ENCODE assay signal across 1 cellular context in genomic region chr20:21303061-21303871, GRCh38.
TF ChIP-seq lines count a peak whose summit lies in the region.

XRN2 (plus strand) TSS chr20:21303331; CDS start chr20:21303399, 68 bp downstream.

TF ChIP-seq in HepG2, 621 proteins besides CTCF, POLR2A, EP300 and RAD21 (continued from another document and continues in another):
- peak; percentile 94 for TF ChIP-seq HOMEZ (CRISPR knock-in tag; IDR thresholded peaks at IDR 0.05; ENCODE audit: low read depth)
- TF ChIP-seq CSRNP1 (CRISPR knock-in tag; IDR thresholded peaks at IDR 0.05): peak; percentile 71
- TF ChIP-seq MLLT10 (CRISPR knock-in tag; IDR thresholded peaks at IDR 0.05): 0 out of 2 replicates have a peak, but pooled peaks have one; percentile 50
- TF ChIP-seq SRSF1 (optimal IDR thresholded peaks at IDR 0.05; ENCODE audit: low read depth, low read length): peak; percentile 99
- peak; percentile 98 for TF ChIP-seq ZSCAN20 (CRISPR knock-in tag; IDR thresholded peaks at IDR 0.05; ENCODE audit: borderline replicate concordance)
- no peak for TF ChIP-seq ZNF781 (CRISPR knock-in tag; IDR thresholded peaks at IDR 0.05; ENCODE audit: borderline replicate concordance, not compliant biosample characterization)
- peak; percentile 78 for TF ChIP-seq ZBTB14 (CRISPR knock-in tag; IDR thresholded peaks at IDR 0.05)
- TF ChIP-seq ZNF441 (CRISPR knock-in tag; IDR thresholded peaks at IDR 0.05; ENCODE audit: borderline replicate concordance): peak; percentile 85
- TF ChIP-seq ZNF572 (CRISPR knock-in tag; IDR thresholded peaks at IDR 0.05): no peak; the same call in 1 of the 2 replicates
- peak; percentile 78; the same call in 1 of the 2 replicates for TF ChIP-seq KDM1A (CRISPR knock-in tag; IDR thresholded peaks at IDR 0.05)
- TF ChIP-seq GABPA (IDR thresholded peaks at IDR 0.05; ENCODE audit: low read depth, low read length): peak; percentile 92
- peak; percentile 92 for TF ChIP-seq GABPA (CRISPR knock-in tag; IDR thresholded peaks at IDR 0.05; ENCODE audit: low read depth)
- TF ChIP-seq SCMH1 (CRISPR knock-in tag; IDR thresholded peaks at IDR 0.05; ENCODE audit: borderline replicate concordance): no peak
- TF ChIP-seq ZFP36L2 (CRISPR knock-in tag; IDR thresholded peaks at IDR 0.05): peak; percentile 85; the same call in 1 of the 2 replicates
- peak; percentile 90 for TF ChIP-seq HNRNPLL (IDR thresholded peaks at IDR 0.05; ENCODE audit: low read depth, low read length, poor library complexity, severe bottlenecking)
- no peak for TF ChIP-seq ZNF326 (CRISPR knock-in tag; IDR thresholded peaks at IDR 0.05; ENCODE audit: borderline replicate concordance)
- TF ChIP-seq NAIF1 (CRISPR knock-in tag; IDR thresholded peaks at IDR 0.05; ENCODE audit: borderline replicate concordance): peak; percentile 90
- peak; percentile 78 for TF ChIP-seq ZNF782 (CRISPR knock-in tag; IDR thresholded peaks at IDR 0.05; ENCODE audit: borderline replicate concordance)
- peak; percentile 21; the same call in 1 of the 2 replicates for TF ChIP-seq ZZZ3 (CRISPR knock-in tag; IDR thresholded peaks at IDR 0.05; ENCODE audit: borderline replicate concordance)
- peak; percentile 78; the same call in 1 of the 2 replicates for TF ChIP-seq ZNF879 (CRISPR knock-in tag; IDR thresholded peaks at IDR 0.05)
- TF ChIP-seq ZMYM4 (CRISPR knock-in tag; IDR thresholded peaks at IDR 0.05): peak; percentile 92
- no peak for TF ChIP-seq RBM22 (optimal IDR thresholded peaks at IDR 0.05; ENCODE audit: low read length)
- TF ChIP-seq ZNF891 (CRISPR knock-in tag; IDR thresholded peaks at IDR 0.05): peak; percentile 97
- peak; percentile 72; the same call in 1 of the 2 replicates for TF ChIP-seq ZBTB44 (CRISPR knock-in tag; IDR thresholded peaks at IDR 0.05)
- TF ChIP-seq ATM (IDR thresholded peaks at IDR 0.05; ENCODE audit: borderline replicate concordance): no peak
- peak; percentile 69; the same call in 1 of the 2 replicates for TF ChIP-seq ZNF710 (CRISPR knock-in tag; IDR thresholded peaks at IDR 0.05; ENCODE audit: borderline replicate concordance)
- TF ChIP-seq SNAPC2 (CRISPR knock-in tag; IDR thresholded peaks at IDR 0.05): peak; percentile 31; the same call in 1 of the 2 replicates
- peak; percentile 80 for TF ChIP-seq HOXA5 (CRISPR knock-in tag; IDR thresholded peaks at IDR 0.05)
- TF ChIP-seq DZIP1 (CRISPR knock-in tag; IDR thresholded peaks at IDR 0.05): peak; percentile 81; the same call in 1 of the 2 replicates
- TF ChIP-seq MXD3 (CRISPR knock-in tag; IDR thresholded peaks at IDR 0.05): peak; percentile 99
- peak; percentile 89 for TF ChIP-seq TMF1 (CRISPR knock-in tag; IDR thresholded peaks at IDR 0.05; ENCODE audit: low read depth)
- TF ChIP-seq SP1 (IDR thresholded peaks at IDR 0.05): no peak
- peak; percentile 86 for TF ChIP-seq SP1 (CRISPR knock-in tag; IDR thresholded peaks at IDR 0.05)
- 0 out of 2 replicates have a peak, but pooled peaks have one; percentile 89 for TF ChIP-seq SNAI1 (CRISPR knock-in tag; IDR thresholded peaks at IDR 0.05; ENCODE audit: borderline replicate concordance)
- TF ChIP-seq ETS1 (CRISPR knock-in tag; IDR thresholded peaks at IDR 0.05): no peak
- peak; percentile 25; the same call in 1 of the 2 replicates for TF ChIP-seq RBAK (CRISPR knock-in tag; IDR thresholded peaks at IDR 0.05)
- no peak for TF ChIP-seq RELA (CRISPR knock-in tag; IDR thresholded peaks at IDR 0.05)
- peak in 1 of 2 experiments; percentile 69; a peak in 2 of 4 replicates for TF ChIP-seq ATF4 (CRISPR knock-in tag; IDR thresholded peaks at IDR 0.05)
- TF ChIP-seq CHD4 (IDR thresholded peaks at IDR 0.05; ENCODE audit: borderline replicate concordance, low read length): no peak
- peak; percentile 54; the same call in 1 of the 2 replicates for TF ChIP-seq PAX8 (CRISPR knock-in tag; IDR thresholded peaks at IDR 0.05; ENCODE audit: borderline replicate concordance)
- TF ChIP-seq REPIN1 (CRISPR knock-in tag; IDR thresholded peaks at IDR 0.05; ENCODE audit: borderline replicate concordance, low read depth): no peak; the same call in 1 of the 2 replicates
- peak; percentile 70; the same call in 1 of the 2 replicates for TF ChIP-seq HOXA7 (CRISPR knock-in tag; IDR thresholded peaks at IDR 0.05)
- peak; percentile 93 for TF ChIP-seq THAP11 (CRISPR knock-in tag; IDR thresholded peaks at IDR 0.05)
- peak; percentile 94 for TF ChIP-seq ZNF800 (CRISPR knock-in tag; IDR thresholded peaks at IDR 0.05)
- TF ChIP-seq NFE2 (CRISPR knock-in tag; IDR thresholded peaks at IDR 0.05): no peak
- TF ChIP-seq ZNF615 (CRISPR knock-in tag; IDR thresholded peaks at IDR 0.05; ENCODE audit: borderline replicate concordance): peak; percentile 96
